Comparison of ENCODE assay signal across 2 cellular contexts in the genomic region with DNA sequence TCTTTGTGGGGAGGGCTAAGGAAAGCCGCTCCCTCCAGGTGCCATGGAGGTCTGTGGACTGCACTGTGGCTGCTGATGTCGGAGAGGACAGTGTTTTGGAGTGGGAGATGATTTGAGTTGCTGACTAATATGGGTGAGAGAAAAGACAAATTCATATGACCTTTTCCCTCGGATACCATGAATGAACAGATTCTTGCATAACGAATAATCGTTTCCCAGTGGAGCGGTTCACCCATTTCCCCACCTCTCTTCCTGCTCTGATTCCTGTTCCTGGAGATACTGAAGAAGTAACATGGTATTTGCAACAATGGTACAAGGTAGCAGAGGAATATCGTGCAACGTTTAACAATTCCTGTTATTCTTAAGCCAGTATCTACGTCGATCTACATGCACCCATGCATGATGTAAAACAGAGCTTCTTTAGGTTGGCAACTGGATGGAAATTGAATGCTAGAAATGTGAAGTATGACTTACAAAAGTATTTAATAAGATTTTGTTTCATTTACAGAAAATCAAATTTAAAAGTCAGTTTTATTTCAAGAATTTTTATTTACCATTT.
A peak's percentile ranks its signal among the peaks of the same experiment; 100 is the strongest.
TF ChIP-seq lines count a peak whose summit lies in the region.

No MANE protein-coding gene starts in this region.

TF ChIP-seq in IMR-90, 13 proteins besides CTCF, POLR2A, EP300 and RAD21:
- TF ChIP-seq RCOR1 (IDR thresholded peaks at IDR 0.05; ENCODE audit: insufficient replicate concordance, low read length) (no peak), CEBPB (IDR thresholded peaks at IDR 0.05; ENCODE audit: low read depth, low read length) (no peak), FOS (IDR thresholded peaks at IDR 0.05; ENCODE audit: low read depth, low read length) (no peak), SMC3 (IDR thresholded peaks at IDR 0.05; ENCODE audit: low read depth, low read length) (no peak), CHD1 (IDR thresholded peaks at IDR 0.05; ENCODE audit: low read depth, low read length) (no peak), RFX5 (IDR thresholded peaks at IDR 0.05; ENCODE audit: low read depth, low read length) (no peak)
- TF ChIP-seq, protein P1, sequence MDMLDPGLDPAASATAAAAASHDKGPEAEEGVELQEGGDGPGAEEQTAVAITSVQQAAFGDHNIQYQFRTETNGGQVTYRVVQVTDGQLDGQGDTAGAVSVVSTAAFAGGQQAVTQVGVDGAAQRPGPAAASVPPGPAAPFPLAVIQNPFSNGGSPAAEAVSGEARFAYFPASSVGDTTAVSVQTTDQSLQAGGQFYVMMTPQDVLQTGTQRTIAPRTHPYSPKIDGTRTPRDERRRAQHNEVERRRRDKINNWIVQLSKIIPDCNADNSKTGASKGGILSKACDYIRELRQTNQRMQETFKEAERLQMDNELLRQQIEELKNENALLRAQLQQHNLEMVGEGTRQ (IDR thresholded peaks at IDR 0.05; ENCODE audit: low read depth, low read length) = no peak

TF ChIP-seq in SK-N-SH treated with all-trans-retinoic acid at 6 μM for 48 hours, 23 proteins besides CTCF, POLR2A, EP300 and RAD21:
- TF ChIP-seq, protein P2, sequence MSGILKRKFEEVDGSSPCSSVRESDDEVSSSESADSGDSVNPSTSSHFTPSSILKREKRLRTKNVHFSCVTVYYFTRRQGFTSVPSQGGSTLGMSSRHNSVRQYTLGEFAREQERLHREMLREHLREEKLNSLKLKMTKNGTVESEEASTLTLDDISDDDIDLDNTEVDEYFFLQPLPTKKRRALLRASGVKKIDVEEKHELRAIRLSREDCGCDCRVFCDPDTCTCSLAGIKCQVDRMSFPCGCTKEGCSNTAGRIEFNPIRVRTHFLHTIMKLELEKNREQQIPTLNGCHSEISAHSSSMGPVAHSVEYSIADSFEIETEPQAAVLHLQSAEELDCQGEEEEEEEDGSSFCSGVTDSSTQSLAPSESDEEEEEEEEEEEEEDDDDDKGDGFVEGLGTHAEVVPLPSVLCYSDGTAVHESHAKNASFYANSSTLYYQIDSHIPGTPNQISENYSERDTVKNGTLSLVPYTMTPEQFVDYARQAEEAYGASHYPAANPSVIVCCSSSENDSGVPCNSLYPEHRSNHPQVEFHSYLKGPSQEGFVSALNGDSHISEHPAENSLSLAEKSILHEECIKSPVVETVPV (CRISPR knock-in tag; IDR thresholded peaks at IDR 0.05) = no peak
- TF ChIP-seq, protein P3, sequence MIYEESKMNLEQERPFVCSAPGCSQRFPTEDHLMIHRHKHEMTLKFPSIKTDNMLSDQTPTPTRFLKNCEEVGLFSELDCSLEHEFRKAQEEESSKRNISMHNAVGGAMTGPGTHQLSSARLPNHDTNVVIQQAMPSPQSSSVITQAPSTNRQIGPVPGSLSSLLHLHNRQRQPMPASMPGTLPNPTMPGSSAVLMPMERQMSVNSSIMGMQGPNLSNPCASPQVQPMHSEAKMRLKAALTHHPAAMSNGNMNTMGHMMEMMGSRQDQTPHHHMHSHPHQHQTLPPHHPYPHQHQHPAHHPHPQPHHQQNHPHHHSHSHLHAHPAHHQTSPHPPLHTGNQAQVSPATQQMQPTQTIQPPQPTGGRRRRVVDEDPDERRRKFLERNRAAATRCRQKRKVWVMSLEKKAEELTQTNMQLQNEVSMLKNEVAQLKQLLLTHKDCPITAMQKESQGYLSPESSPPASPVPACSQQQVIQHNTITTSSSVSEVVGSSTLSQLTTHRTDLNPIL (CRISPR knock-in tag; IDR thresholded peaks at IDR 0.05; ENCODE audit: low read depth) = no peak
- TF ChIP-seq RARB (CRISPR knock-in tag; IDR thresholded peaks at IDR 0.05) = no peak
- TF ChIP-seq ZFP30 (CRISPR knock-in tag; IDR thresholded peaks at IDR 0.05) = no peak
- TF ChIP-seq CSDC2 (CRISPR knock-in tag; IDR thresholded peaks at IDR 0.05) = 0 out of 2 replicates have a peak, but pooled peaks have one; percentile 36
- TF ChIP-seq, protein P4, sequence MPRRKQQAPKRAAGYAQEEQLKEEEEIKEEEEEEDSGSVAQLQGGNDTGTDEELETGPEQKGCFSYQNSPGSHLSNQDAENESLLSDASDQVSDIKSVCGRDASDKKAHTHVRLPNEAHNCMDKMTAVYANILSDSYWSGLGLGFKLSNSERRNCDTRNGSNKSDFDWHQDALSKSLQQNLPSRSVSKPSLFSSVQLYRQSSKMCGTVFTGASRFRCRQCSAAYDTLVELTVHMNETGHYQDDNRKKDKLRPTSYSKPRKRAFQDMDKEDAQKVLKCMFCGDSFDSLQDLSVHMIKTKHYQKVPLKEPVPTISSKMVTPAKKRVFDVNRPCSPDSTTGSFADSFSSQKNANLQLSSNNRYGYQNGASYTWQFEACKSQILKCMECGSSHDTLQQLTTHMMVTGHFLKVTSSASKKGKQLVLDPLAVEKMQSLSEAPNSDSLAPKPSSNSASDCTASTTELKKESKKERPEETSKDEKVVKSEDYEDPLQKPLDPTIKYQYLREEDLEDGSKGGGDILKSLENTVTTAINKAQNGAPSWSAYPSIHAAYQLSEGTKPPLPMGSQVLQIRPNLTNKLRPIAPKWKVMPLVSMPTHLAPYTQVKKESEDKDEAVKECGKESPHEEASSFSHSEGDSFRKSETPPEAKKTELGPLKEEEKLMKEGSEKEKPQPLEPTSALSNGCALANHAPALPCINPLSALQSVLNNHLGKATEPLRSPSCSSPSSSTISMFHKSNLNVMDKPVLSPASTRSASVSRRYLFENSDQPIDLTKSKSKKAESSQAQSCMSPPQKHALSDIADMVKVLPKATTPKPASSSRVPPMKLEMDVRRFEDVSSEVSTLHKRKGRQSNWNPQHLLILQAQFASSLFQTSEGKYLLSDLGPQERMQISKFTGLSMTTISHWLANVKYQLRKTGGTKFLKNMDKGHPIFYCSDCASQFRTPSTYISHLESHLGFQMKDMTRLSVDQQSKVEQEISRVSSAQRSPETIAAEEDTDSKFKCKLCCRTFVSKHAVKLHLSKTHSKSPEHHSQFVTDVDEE (CRISPR knock-in tag; IDR thresholded peaks at IDR 0.05) = 0 out of 2 replicates have a peak, but pooled peaks have one; percentile 29
- TF ChIP-seq TCF4 (CRISPR knock-in tag; IDR thresholded peaks at IDR 0.05; ENCODE audit: borderline replicate concordance) = 0 out of 2 replicates have a peak, but pooled peaks have one; percentile 19
- TF ChIP-seq, protein P5, sequence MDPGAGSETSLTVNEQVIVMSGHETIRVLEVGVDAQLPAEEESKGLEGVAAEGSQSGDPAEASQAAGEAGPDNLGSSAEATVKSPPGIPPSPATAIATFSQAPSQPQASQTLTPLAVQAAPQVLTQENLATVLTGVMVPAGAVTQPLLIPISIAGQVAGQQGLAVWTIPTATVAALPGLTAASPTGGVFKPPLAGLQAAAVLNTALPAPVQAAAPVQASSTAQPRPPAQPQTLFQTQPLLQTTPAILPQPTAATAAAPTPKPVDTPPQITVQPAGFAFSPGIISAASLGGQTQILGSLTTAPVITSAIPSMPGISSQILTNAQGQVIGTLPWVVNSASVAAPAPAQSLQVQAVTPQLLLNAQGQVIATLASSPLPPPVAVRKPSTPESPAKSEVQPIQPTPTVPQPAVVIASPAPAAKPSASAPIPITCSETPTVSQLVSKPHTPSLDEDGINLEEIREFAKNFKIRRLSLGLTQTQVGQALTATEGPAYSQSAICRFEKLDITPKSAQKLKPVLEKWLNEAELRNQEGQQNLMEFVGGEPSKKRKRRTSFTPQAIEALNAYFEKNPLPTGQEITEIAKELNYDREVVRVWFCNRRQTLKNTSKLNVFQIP (CRISPR knock-in tag; IDR thresholded peaks at IDR 0.05; ENCODE audit: borderline replicate concordance, low read depth) = no peak
- TF ChIP-seq ZC3H10 (CRISPR knock-in tag; IDR thresholded peaks at IDR 0.05) = no peak
